ENCODE assay signal across 9 cellular contexts in the genomic region with DNA sequence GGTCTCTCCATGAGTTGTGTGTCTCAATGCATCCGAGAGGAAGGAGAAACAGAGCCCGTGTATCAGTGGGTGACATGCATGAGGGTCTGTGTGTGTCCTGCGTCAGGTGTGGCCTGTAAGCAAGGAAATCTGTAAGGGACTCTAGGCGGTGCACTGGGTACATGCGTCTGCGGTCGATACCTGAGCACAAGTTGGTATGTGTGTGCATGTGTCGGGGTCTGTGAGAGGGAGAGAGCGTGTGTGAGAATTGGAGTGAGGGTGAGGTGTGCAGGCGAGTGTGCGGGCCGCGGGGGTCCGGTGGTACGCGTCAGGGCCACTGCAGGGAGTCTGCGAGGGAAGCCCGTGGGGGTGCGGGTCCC. TPM values are rescaled to one million over a fixed set of nuclear protein-coding genes. Genes with fewer than 3 reads are reported as not detected.
DNase-seq lines count a peak whose midpoint lies in the region; ATAC-seq and TF ChIP-seq lines count a peak whose summit lies in the region.
"Had no signal": no experiment of that assay in that cellular context is flagged by ENCODE, and none has a peak within 500 bp of the region (broad histone marks: within the 10 kb centered on the region; RNA-seq: fewer than 3 reads in every experiment).

No MANE protein-coding gene starts in this region.

- CTCF ChIA-PET in WTC11 (lab: Charles Lee) = interaction anchor here (0.6 to 12.5 kb wide), 12 partner anchors 20 to 695 kb away, joined by 3 to 372 read pairs (median 4); a partner anchor contains a TSS

- peaks cover 8% of the 10 kb centered on the region for H3K4me1 ChIP-seq in iPS-15b (ENCODE audit: control insufficient read depth, insufficient read depth, low read length)

- H3K9me3 ChIP-seq in iPS-15b (ENCODE audit: control insufficient read depth, insufficient read depth, low read length) = no peaks in the 10 kb centered on the region

- H3K27me3 ChIP-seq in iPS-15b (ENCODE audit: control insufficient read depth, insufficient read depth, low read length) = no peaks in the 10 kb centered on the region

- POLR2A ChIA-PET in WTC11 (lab: Charles Lee) = interaction anchor here (0.5 to 1.3 kb wide), 2 partner anchors 13 to 291 kb away, joined by 3 read pairs; a partner anchor contains a TSS

- peaks cover 15% of the 10 kb centered on the region for H3K36me3 ChIP-seq in iPS-15b (ENCODE audit: control insufficient read depth, insufficient read depth, low read length)

- H3K27me3 Mint-ChIP-seq in T-helper 2 cell treated with Interferon-gamma antibody and Interleukin-4, amounts not matched to agents 5 μg/mL and 100 μg/mL, for 36 hours (ENCODE audit: low read depth) = no peaks in the 10 kb centered on the region
- no peaks in the 10 kb centered on the region for H3K27me3 Mint-ChIP-seq in WTC11 (ENCODE audit: low read depth)

- H3K4me1 Mint-ChIP-seq in T-helper 2 cell treated with Interferon-gamma antibody and Interleukin-4, amounts not matched to agents 5 μg/mL and 100 μg/mL, for 36 hours (ENCODE audit: low read depth) = peaks cover 20% of the 10 kb centered on the region
- peaks cover 36% of the 10 kb centered on the region for H3K4me1 Mint-ChIP-seq in WTC11
- H3K4me1 Mint-ChIP-seq in stimulated activated effector memory CD8-positive, alpha-beta T cell treated with anti-CD3 and anti-CD28 coated beads, Interleukin-12 subunit alpha, Interleukin-12 subunit beta, amount 100 ng/mL, for 72 hours = peaks cover 38% of the 10 kb centered on the region

- H3K9me3 Mint-ChIP-seq in T-helper 2 cell treated with Interferon-gamma antibody and Interleukin-4, amounts not matched to agents 5 μg/mL and 100 μg/mL, for 36 hours = no peaks in the 10 kb centered on the region
- no peaks in the 10 kb centered on the region for H3K9me3 Mint-ChIP-seq in WTC11
- no peaks in the 10 kb centered on the region for H3K9me3 Mint-ChIP-seq in stimulated activated effector memory CD8-positive, alpha-beta T cell treated with anti-CD3 and anti-CD28 coated beads, Interleukin-12 subunit alpha, Interleukin-12 subunit beta, amount 100 ng/mL, for 72 hours

- H3K36me3 Mint-ChIP-seq in T-helper 2 cell treated with Interferon-gamma antibody and Interleukin-4, amounts not matched to agents 5 μg/mL and 100 μg/mL, for 36 hours (ENCODE audit: low read depth) = no peaks in the 10 kb centered on the region
- peaks cover 3% of the 10 kb centered on the region; the same call in 1 of the 2 replicates for H3K36me3 Mint-ChIP-seq in WTC11
- peaks cover 23% of the 10 kb centered on the region for H3K36me3 Mint-ChIP-seq in stimulated activated effector memory CD8-positive, alpha-beta T cell treated with anti-CD3 and anti-CD28 coated beads, Interleukin-12 subunit alpha, Interleukin-12 subunit beta, amount 100 ng/mL, for 72 hours

- no peak for TF ChIP-seq CTCF in WTC11 (IDR thresholded peaks at IDR 0.05)

- H3K4me3 Mint-ChIP-seq in T-helper 2 cell treated with Interferon-gamma antibody and Interleukin-4, amounts not matched to agents 5 μg/mL and 100 μg/mL, for 36 hours = peak overlapping the region; percentile 83
- H3K4me3 Mint-ChIP-seq in WTC11 = peak overlapping the region; percentile 93
- H3K4me3 Mint-ChIP-seq in stimulated activated effector memory CD8-positive, alpha-beta T cell treated with anti-CD3 and anti-CD28 coated beads, Interleukin-12 subunit alpha, Interleukin-12 subunit beta, amount 100 ng/mL, for 72 hours = peak overlapping the region; percentile 71

- ATAC-seq in WTC11 = no peak
- ATAC-seq in stimulated activated effector memory CD8-positive, alpha-beta T cell treated with anti-CD3 and anti-CD28 coated beads, Interleukin-12 subunit alpha, Interleukin-12 subunit beta, amount 100 ng/mL, for 72 hours = no peak
- no peak for ATAC-seq in GM18519 (IDR thresholded peaks at IDR 0.05; ENCODE audit: low FRiP score, unreplicated experiment)

- DNase-seq in T-helper 2 cell treated with Interferon-gamma antibody and Interleukin-4, amounts not matched to agents 5 μg/mL and 100 μg/mL, for 36 hours (ENCODE audit: low spot score) = no peak
- DNase-seq in T-helper 2 cell (no peak), WTC11 (ENCODE audit: low spot score) (no peak), D341Med (ENCODE audit: low spot score) (no peak)
- DNase-seq in stimulated activated effector memory CD8-positive, alpha-beta T cell treated with anti-CD3 and anti-CD28 coated beads, Interleukin-12 subunit alpha, Interleukin-12 subunit beta, amount 100 ng/mL, for 72 hours (ENCODE audit: low spot score in 2 of 2) = no peak
- no peak for DNase-seq in stimulated activated CD4-positive, alpha-beta T cell treated with anti-CD3 and anti-CD28 coated beads, Interleukin-15, amount 100 ng/mL, for 24 hours

- H3K9ac ChIP-seq in iPS-15b (ENCODE audit: low read depth, low read length) = peak overlapping the region; percentile 65

- H3K4me3 ChIP-seq in iPS-15b (ENCODE audit: low read depth, low read length) = peak overlapping the region; percentile 85

- H3K27ac Mint-ChIP-seq in T-helper 2 cell treated with Interferon-gamma antibody and Interleukin-4, amounts not matched to agents 5 μg/mL and 100 μg/mL, for 36 hours = peak overlapping the region; percentile 71
- H3K27ac Mint-ChIP-seq in WTC11 = peak overlapping the region; percentile 81; the same call in 1 of the 2 replicates
- H3K27ac Mint-ChIP-seq in stimulated activated effector memory CD8-positive, alpha-beta T cell treated with anti-CD3 and anti-CD28 coated beads, Interleukin-12 subunit alpha, Interleukin-12 subunit beta, amount 100 ng/mL, for 72 hours = peak overlapping the region; percentile 58

TF ChIP-seq in WTC11, 78 proteins besides CTCF, POLR2A, EP300 and RAD21 (continues in another document):
- TF ChIP-seq FOXJ3 (CRISPR knock-in tag; IDR thresholded peaks at IDR 0.05; ENCODE audit: borderline replicate concordance) = no peak
- TF ChIP-seq NFE2L1 (CRISPR knock-in tag; IDR thresholded peaks at IDR 0.05) = no peak
- TF ChIP-seq, protein P1, sequence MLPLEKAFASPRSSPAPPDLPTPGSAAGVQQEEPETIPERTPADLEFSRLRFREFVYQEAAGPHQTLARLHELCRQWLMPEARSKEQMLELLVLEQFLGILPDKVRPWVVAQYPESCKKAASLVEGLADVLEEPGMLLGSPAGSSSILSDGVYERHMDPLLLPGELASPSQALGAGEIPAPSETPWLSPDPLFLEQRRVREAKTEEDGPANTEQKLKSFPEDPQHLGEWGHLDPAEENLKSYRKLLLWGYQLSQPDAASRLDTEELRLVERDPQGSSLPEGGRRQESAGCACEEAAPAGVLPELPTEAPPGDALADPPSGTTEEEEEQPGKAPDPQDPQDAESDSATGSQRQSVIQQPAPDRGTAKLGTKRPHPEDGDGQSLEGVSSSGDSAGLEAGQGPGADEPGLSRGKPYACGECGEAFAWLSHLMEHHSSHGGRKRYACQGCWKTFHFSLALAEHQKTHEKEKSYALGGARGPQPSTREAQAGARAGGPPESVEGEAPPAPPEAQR (CRISPR knock-in tag; IDR thresholded peaks at IDR 0.05) = no peak
- TF ChIP-seq TEAD1 (CRISPR knock-in tag; IDR thresholded peaks at IDR 0.05) = no peak
- TF ChIP-seq TCF7 (CRISPR knock-in tag; IDR thresholded peaks at IDR 0.05; ENCODE audit: low read depth) = no peak
- TF ChIP-seq, protein P2, sequence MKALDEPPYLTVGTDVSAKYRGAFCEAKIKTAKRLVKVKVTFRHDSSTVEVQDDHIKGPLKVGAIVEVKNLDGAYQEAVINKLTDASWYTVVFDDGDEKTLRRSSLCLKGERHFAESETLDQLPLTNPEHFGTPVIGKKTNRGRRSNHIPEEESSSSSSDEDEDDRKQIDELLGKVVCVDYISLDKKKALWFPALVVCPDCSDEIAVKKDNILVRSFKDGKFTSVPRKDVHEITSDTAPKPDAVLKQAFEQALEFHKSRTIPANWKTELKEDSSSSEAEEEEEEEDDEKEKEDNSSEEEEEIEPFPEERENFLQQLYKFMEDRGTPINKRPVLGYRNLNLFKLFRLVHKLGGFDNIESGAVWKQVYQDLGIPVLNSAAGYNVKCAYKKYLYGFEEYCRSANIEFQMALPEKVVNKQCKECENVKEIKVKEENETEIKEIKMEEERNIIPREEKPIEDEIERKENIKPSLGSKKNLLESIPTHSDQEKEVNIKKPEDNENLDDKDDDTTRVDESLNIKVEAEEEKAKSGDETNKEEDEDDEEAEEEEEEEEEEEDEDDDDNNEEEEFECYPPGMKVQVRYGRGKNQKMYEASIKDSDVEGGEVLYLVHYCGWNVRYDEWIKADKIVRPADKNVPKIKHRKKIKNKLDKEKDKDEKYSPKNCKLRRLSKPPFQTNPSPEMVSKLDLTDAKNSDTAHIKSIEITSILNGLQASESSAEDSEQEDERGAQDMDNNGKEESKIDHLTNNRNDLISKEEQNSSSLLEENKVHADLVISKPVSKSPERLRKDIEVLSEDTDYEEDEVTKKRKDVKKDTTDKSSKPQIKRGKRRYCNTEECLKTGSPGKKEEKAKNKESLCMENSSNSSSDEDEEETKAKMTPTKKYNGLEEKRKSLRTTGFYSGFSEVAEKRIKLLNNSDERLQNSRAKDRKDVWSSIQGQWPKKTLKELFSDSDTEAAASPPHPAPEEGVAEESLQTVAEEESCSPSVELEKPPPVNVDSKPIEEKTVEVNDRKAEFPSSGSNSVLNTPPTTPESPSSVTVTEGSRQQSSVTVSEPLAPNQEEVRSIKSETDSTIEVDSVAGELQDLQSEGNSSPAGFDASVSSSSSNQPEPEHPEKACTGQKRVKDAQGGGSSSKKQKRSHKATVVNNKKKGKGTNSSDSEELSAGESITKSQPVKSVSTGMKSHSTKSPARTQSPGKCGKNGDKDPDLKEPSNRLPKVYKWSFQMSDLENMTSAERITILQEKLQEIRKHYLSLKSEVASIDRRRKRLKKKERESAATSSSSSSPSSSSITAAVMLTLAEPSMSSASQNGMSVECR (CRISPR knock-in tag; IDR thresholded peaks at IDR 0.05; ENCODE audit: borderline replicate concordance) = 0 out of 2 replicates have a peak, but pooled peaks have one; percentile 31

RNA-seq across cellular contexts. Expression of a gene that starts 0.5 kb away (rescaled TPM):
- total RNA-seq in WTC11 (2021) = 14.9 to 21.6 TPM (median 17.3 TPM) in 3 replicates
- total RNA-seq: RPMI7951 had no signal

RNA-seq across cellular contexts. Expression of a gene that starts 33.6 kb away (rescaled TPM):
- total RNA-seq in WTC11 (2021) = 47.1 to 53.3 TPM (median 51.2 TPM) in 3 replicates

RNA-seq across cellular contexts. Expression of a gene that starts 34.5 kb away (rescaled TPM):
- total RNA-seq in WTC11 (2021) = 29.9 to 38.1 TPM (median 35.2 TPM) in 3 replicates

RNA-seq across cellular contexts. Expression of a gene that starts 40.9 kb away (rescaled TPM):
- 24.5 to 31.6 TPM (median 28.3 TPM) in 3 replicates for total RNA-seq in WTC11 (2021)
